In the genomic region with DNA sequence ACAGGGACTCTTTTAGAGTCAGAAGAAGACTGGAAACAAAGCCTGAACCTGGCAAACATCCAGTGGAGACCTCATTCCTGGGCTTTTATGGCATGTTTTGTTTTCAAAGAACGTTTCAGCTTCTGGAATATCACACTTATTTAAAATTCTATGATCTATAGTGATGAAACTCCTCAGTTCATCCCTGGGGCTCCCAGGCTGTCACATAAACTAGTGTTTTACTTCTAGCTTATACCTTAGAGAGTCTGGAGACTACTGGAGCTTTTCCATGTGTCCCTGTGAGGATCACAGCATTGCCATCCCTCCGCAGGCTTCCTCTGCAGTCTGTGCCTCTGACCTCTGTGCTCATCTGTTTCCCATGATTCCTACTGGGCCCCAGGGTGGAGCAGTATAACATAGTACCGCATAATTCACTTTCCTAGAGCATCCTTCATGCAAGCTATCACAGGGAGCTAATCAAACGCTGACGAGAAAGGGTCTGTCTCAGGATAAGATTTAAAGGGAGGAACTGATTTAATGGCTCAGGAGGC, we compare ENCODE assay signal across 20 cellular contexts.
"Had no signal": no experiment of that assay in that cellular context is flagged by ENCODE, and none has a peak within 500 bp of the region (broad histone marks: within the 10 kb centered on the region; RNA-seq: fewer than 3 reads in every experiment).

No MANE protein-coding gene starts in this region.

- H3K27ac Mint-ChIP-seq: activated CD4-positive, alpha-beta T cell treated with anti-CD3 and anti-CD28 coated beads, Interleukin-2, amount 10 ng/mL, durations not matched to agents 7 days and 5 days; activated naive CD8-positive, alpha-beta T cell treated with anti-CD3 and anti-CD28 coated beads, Interleukin-2, amount 10 ng/mL, durations not matched to agents 7 days and 5 days; immature natural killer cell; T-helper 2 cell treated with Interferon-gamma antibody and Interleukin-4, amounts not matched to agents 5 μg/mL and 100 μg/mL, for 36 hours had no signal

- H3K4me1 ChIP-seq: uterus had no signal

- H3K4me3 ChIP-seq: smooth muscle cell, tibial nerve, uterus had no signal

- H3K4me3 Mint-ChIP-seq: activated CD4-positive, alpha-beta T cell treated with anti-CD3 and anti-CD28 coated beads, Interleukin-2, amount 10 ng/mL, durations not matched to agents 7 days and 5 days; activated naive CD8-positive, alpha-beta T cell treated with anti-CD3 and anti-CD28 coated beads, Interleukin-2, amount 10 ng/mL, durations not matched to agents 7 days and 5 days; immature natural killer cell; T-helper 2 cell treated with Interferon-gamma antibody and Interleukin-4, amounts not matched to agents 5 μg/mL and 100 μg/mL, for 36 hours had no signal

- DNase-seq: activated CD4-positive, alpha-beta T cell treated with anti-CD3 and anti-CD28 coated beads, Interleukin-2, amount 10 ng/mL, durations not matched to agents 7 days and 5 days; activated CD4-positive, CD25-positive, alpha-beta regulatory T cell; activated CD8-positive, alpha-beta memory T cell treated with anti-CD3 and anti-CD28 coated beads, Interleukin-2, amount 50 U/mL, for 48 hours; activated naive CD8-positive, alpha-beta T cell treated with anti-CD3 and anti-CD28 coated beads, Interleukin-2, amount 10 ng/mL, durations not matched to agents 7 days and 5 days; anterior cingulate cortex; effector CD4-positive, alpha-beta T cell; foreskin melanocyte; head of caudate nucleus; immature natural killer cell; posterior cingulate gyrus; stimulated activated CD4-positive, alpha-beta T cell treated with anti-CD3 and anti-CD28 coated beads, Interleukin-4, amount 100 ng/mL, for 4 hours; stimulated activated CD8-positive, alpha-beta memory T cell treated with anti-CD3 and anti-CD28 coated beads, Interleukin-4, amount 100 ng/mL, for 48 hours; stimulated activated naive CD4-positive, alpha-beta T cell treated with Interleukin-2 at 50 U/mL for 16 hours; substantia nigra; uterus had no signal

- H3K9me3 ChIP-seq: tibial nerve, uterus had no signal

- H3K36me3 ChIP-seq: tibial nerve, uterus had no signal

- H3K36me3 Mint-ChIP-seq: activated naive CD8-positive, alpha-beta T cell treated with anti-CD3 and anti-CD28 coated beads, Interleukin-2, amount 10 ng/mL, durations not matched to agents 7 days and 5 days; immature natural killer cell had no signal

- H3K4me2 ChIP-seq: smooth muscle cell had no signal

- H3K9me3 Mint-ChIP-seq: activated CD4-positive, alpha-beta T cell treated with anti-CD3 and anti-CD28 coated beads, Interleukin-2, amount 10 ng/mL, durations not matched to agents 7 days and 5 days; activated naive CD8-positive, alpha-beta T cell treated with anti-CD3 and anti-CD28 coated beads, Interleukin-2, amount 10 ng/mL, durations not matched to agents 7 days and 5 days; T-helper 2 cell treated with Interferon-gamma antibody and Interleukin-4, amounts not matched to agents 5 μg/mL and 100 μg/mL, for 36 hours had no signal

- H3K27ac ChIP-seq: tibial nerve, uterus had no signal

- H3K27me3 ChIP-seq: tibial nerve, uterus had no signal

- H3K4me1 Mint-ChIP-seq: activated CD4-positive, alpha-beta T cell treated with anti-CD3 and anti-CD28 coated beads, Interleukin-2, amount 10 ng/mL, durations not matched to agents 7 days and 5 days; activated naive CD8-positive, alpha-beta T cell treated with anti-CD3 and anti-CD28 coated beads, Interleukin-2, amount 10 ng/mL, durations not matched to agents 7 days and 5 days; immature natural killer cell had no signal

- FAIRE-seq: bronchial epithelial cell, colon had no signal
